Comparison of ENCODE assay signal across 15 cellular contexts in genomic region chrX:153476628-153477027, GRCh38. TPM values are rescaled to one million over a fixed set of nuclear protein-coding genes. Genes with fewer than 3 reads are reported as not detected.
A peak's percentile ranks its signal among the peaks of the same experiment; 100 is the strongest.
DNase-seq lines count a peak whose midpoint lies in the region; ATAC-seq and TF ChIP-seq lines count a peak whose summit lies in the region.
"Had no signal": no experiment of that assay in that cellular context is flagged by ENCODE, and none has a peak within 500 bp of the region (broad histone marks: within the 10 kb centered on the region; RNA-seq: fewer than 3 reads in every experiment).

No MANE protein-coding gene starts in this region.

- TF ChIP-seq CTCF in heart left ventricle (IDR thresholded peaks at IDR 0.05), result no peak

- no peak overlapping the region for H3K4me3 ChIP-seq in BLaER1 treated with 17β-estradiol and CSF1 and Interleukin-3, amounts not matched to agents 10 nM and 100 nM
- H3K4me3 ChIP-seq in SJSA1, result no peak overlapping the region
- no peak overlapping the region for H3K4me3 ChIP-seq in heart left ventricle

- peaks cover 0 to 76% (median 55%) of the 10 kb centered on the region in 10 experiments; a peak in 17 of 20 replicates for H3K4me1 ChIP-seq in BLaER1 treated with 17β-estradiol and CSF1 and Interleukin-3, amounts not matched to agents 10 nM and 100 nM
- H3K4me1 ChIP-seq in SJSA1 (replicated peaks) (peaks cover 17% of the 10 kb centered on the region), heart left ventricle (peaks cover 0 to 32% (median 5%) of the 10 kb centered on the region in 12 donors)

- ATAC-seq in heart left ventricle (peak; percentile 13 to 63 (median 40)), sciatic nerve (peak; percentile 34), HG02973 (IDR thresholded peaks at IDR 0.05; ENCODE audit: unreplicated experiment) (no peak), HG02884 (IDR thresholded peaks at IDR 0.05; ENCODE audit: unreplicated experiment) (no peak)
- ATAC-seq: effector memory CD8-positive, alpha-beta T cell; left colon had no signal

- peaks cover 0 to 4% (median 0%) of the 10 kb centered on the region in 11 experiments; a peak in 4 of 22 replicates for H3K9me3 ChIP-seq in BLaER1 treated with 17β-estradiol and CSF1 and Interleukin-3, amounts not matched to agents 10 nM and 100 nM (replicated peaks in 1 of 11)
- H3K9me3 ChIP-seq in SJSA1 (replicated peaks) (no peaks in the 10 kb centered on the region), heart left ventricle (no peaks in the 10 kb centered on the region)

- intact Hi-C loops in heart left ventricle (cut with DNase I), result no loop called here
- intact Hi-C loops in sciatic nerve (cut with DNase I), result no loop called here

- H3K27me3 ChIP-seq in BLaER1 treated with 17β-estradiol and CSF1 and Interleukin-3, amounts not matched to agents 10 nM and 100 nM, result peaks cover 5 to 75% (median 36%) of the 10 kb centered on the region in 11 experiments; a peak in 18 of 22 replicates
- H3K27me3 ChIP-seq in SJSA1 (replicated peaks), result no peaks in the 10 kb centered on the region
- H3K27me3 ChIP-seq in heart left ventricle, result peaks cover 0 to 2% (median 0%) of the 10 kb centered on the region in 9 donors

- 37 to 63% (median 52%) methylated on average over 2 to 8 of the region's 8 CpGs for WGBS in heart left ventricle, 4 donors

- H3K4me2 ChIP-seq in BLaER1 treated with 17β-estradiol and CSF1 and Interleukin-3, amounts not matched to agents 10 nM and 100 nM, result peak overlapping the region in 6 of 11 experiments; percentile 22 to 75 (median 72); a peak in 8 of 22 replicates

- H4K20me1 ChIP-seq in BLaER1 treated with 17β-estradiol and CSF1 and Interleukin-3, amounts not matched to agents 10 nM and 100 nM, result peaks cover 0 to 5% (median 0%) of the 10 kb centered on the region in 11 experiments; a peak in 4 of 22 replicates

- H3K36me3 ChIP-seq in BLaER1 treated with 17β-estradiol and CSF1 and Interleukin-3, amounts not matched to agents 10 nM and 100 nM, result no peaks in the 10 kb centered on the region
- H3K36me3 ChIP-seq in SJSA1 (no peaks in the 10 kb centered on the region), heart left ventricle (no peaks in the 10 kb centered on the region)

- H3K27ac ChIP-seq in BLaER1 treated with 17β-estradiol and CSF1 and Interleukin-3, amounts not matched to agents 10 nM and 100 nM, result no peak overlapping the region
- H3K27ac ChIP-seq in SJSA1 (peak overlapping the region; percentile 39; the same call in 1 of the 2 replicates), heart left ventricle (peak overlapping the region in 11 of 12 donors; percentile 7 to 90 (median 70))
- H3K27ac ChIP-seq: HL-60 had no signal

- TF ChIP-seq POLR2A in heart left ventricle (IDR thresholded peaks at IDR 0.05), result no peak

- DNase-seq in SJSA1 (ENCODE audit: low read depth in 1 of 2, low spot score in 2 of 2) (no peak), heart left ventricle (peak in 4 of 5 donors; percentile 58 to 70 (median 66)), sciatic nerve (ENCODE audit: low spot score) (no peak), GOT3 (lab: John Stamatoyannopoulos, UW) (no peak), DMS114 treated with DMSO at 0.1 percent for 48 hours (lab: John Stamatoyannopoulos, UW; ENCODE audit: unreplicated experiment) (no peak)
- DNase-seq: activated CD4-positive, alpha-beta T cell treated with anti-CD3 and anti-CD28 coated beads for 4 hours; DMS79; effector memory CD8-positive, alpha-beta T cell; left colon; OCI-M1; T-helper 1 cell had no signal

- no peak overlapping the region for H3K9ac ChIP-seq in BLaER1 treated with 17β-estradiol and CSF1 and Interleukin-3, amounts not matched to agents 10 nM and 100 nM

RNA-seq across cellular contexts. Expression of gene HAUS7, which starts 6.3 kb away (rescaled TPM):
- total RNA-seq in SJSA1 (2014; rRNA removed; shearing (Covaris generic)), result 34.2 and 37.5 TPM in 2 replicates
- total RNA-seq in heart left ventricle (10 to 100 TPM; 15.3 to 28.2 (median 19.5) TPM), sciatic nerve (31.4 TPM)
- 10 to 100 TPM; 23.9 to 25.8 TPM for polyA plus RNA-seq in heart left ventricle

RNA-seq across cellular contexts. Expression of gene BGN, which starts 18.2 kb away (rescaled TPM):
- total RNA-seq in SJSA1 (2014; rRNA removed; shearing (Covaris generic)), result 0.08 TPM in 1 of 2 replicates, not detected in the other
- total RNA-seq in heart left ventricle (100 to 1,000 TPM in 2 of 9 donors, 10 to 100 TPM in 7; 55.7 to 264 (median 76.9) TPM), sciatic nerve (115 TPM)
- polyA plus RNA-seq in heart left ventricle, result 10 to 100 TPM; 57.9 to 86.3 TPM

RNA-seq across cellular contexts. Expression of gene TREX2, which starts 30.8 kb away (rescaled TPM):
- total RNA-seq in SJSA1 (2014; rRNA removed; shearing (Covaris generic)), result 0.39 TPM in 1 of 2 replicates, not detected in the other
- under 1 TPM in 6 of 9 donors, not detected in 3; 0.22 to 0.48 (median 0.29) TPM for total RNA-seq in heart left ventricle
- under 1 TPM; 0.23 to 0.32 TPM for polyA plus RNA-seq in heart left ventricle
- total RNA-seq in sciatic nerve, result 1.7 TPM

RNA-seq across cellular contexts. Expression of gene ATP2B3, which starts 40.8 kb away (rescaled TPM):
- total RNA-seq in SJSA1 (2014; rRNA removed; shearing (Covaris generic)), result not detected in 2 replicates
- total RNA-seq in heart left ventricle (under 1 TPM in 1 of 9 donors, not detected in 8; 0.12 TPM), sciatic nerve (0.09 TPM)
- polyA plus RNA-seq in heart left ventricle, result not detected

Comparison
In these comparisons a context has a peak if more than half of its experiments do, and no peak if none do; other contexts are left out.
1. H3K27ac ChIP-seq: peak in SJSA1 (single experiment) and heart left ventricle (11 of 12); none in BLaER1 treated with 17β-estradiol and CSF1 and Interleukin-3, amounts not matched to agents 10 nM and 100 nM (0 of 11).
2. DNase-seq: peak in heart left ventricle (4 of 5); none in SJSA1 (0 of 2), sciatic nerve (single experiment), GOT3 (single experiment) and DMS114 treated with DMSO at 0.1 percent for 48 hours (single experiment).
3. ATAC-seq: peak in heart left ventricle (4 of 4) and sciatic nerve (single experiment); none in HG02973 (single experiment) and HG02884 (single experiment).
4. RNA of gene BGN, which starts 18.2 kb away (total RNA-seq): 115 TPM in sciatic nerve (single experiment) and 55.7 to 264 TPM in heart left ventricle; 0.08 TPM in SJSA1; every median in the first group is over 10 times any median in the second.